In the genomic region with DNA sequence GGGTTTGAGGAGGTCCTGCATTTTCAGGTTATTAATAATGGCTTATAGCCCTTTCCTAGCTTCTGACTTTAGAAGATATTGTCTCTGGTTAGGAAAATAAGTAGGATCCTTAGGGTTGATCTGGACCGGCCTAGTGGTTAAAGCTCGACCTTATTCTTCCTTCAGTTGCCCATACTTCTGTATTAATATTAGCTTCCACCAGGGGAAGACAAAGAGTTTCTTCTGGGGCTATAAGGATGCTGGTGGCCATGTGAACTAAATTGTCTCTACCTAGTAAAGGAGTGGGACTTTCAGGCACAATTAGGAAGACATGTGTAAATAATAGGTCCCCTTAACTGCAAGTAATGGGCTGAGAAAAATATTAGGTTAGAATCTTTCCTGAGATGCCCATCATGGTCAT, we compare ENCODE assay signal across 14 cellular contexts. TPM values are rescaled to one million over a fixed set of nuclear protein-coding genes. Genes with fewer than 3 reads are reported as not detected.
DNase-seq lines count a peak whose midpoint lies in the region; ATAC-seq, FAIRE-seq and TF ChIP-seq lines count a peak whose summit lies in the region.
"Had no signal": no experiment of that assay in that cellular context is flagged by ENCODE, and none has a peak within 500 bp of the region (broad histone marks: within the 10 kb centered on the region; RNA-seq: fewer than 3 reads in every experiment).

No MANE protein-coding gene starts in this region.

- no peak overlapping the region for H3K27ac Mint-ChIP-seq in MCF 10A (ENCODE audit: low read depth, unreplicated experiment)
- H3K27ac Mint-ChIP-seq: CD4-positive, CD25-positive, alpha-beta regulatory T cell had no signal

- intact Hi-C loops in MCF 10A (cut with micrococcal nuclease) = loop anchor here (10.0 kb wide), 2 partner anchors 160 to 550 kb away; no protein-coding TSS in a partner anchor
- intact Hi-C loops in breast epithelium (cut with DNase I; ENCODE audit: low total_unique reads) = loop anchor here (10.0 kb wide), 1 partner anchor 260 kb away; a partner anchor contains a TSS
- intact Hi-C loops in upper lobe of right lung (cut with DNase I) = loop anchor here (10.0 kb wide), 1 partner anchor 260 kb away; a partner anchor contains a TSS

- TF ChIP-seq POLR2A in breast epithelium (IDR thresholded peaks at IDR 0.05) = no peak
- TF ChIP-seq POLR2A in H54 (IDR thresholded peaks at IDR 0.05; ENCODE audit: low read depth, low read length) = no peak

- H3K4me3 Mint-ChIP-seq in MCF 10A (ENCODE audit: unreplicated experiment) = no peak overlapping the region
- H3K4me3 Mint-ChIP-seq: CD4-positive, CD25-positive, alpha-beta regulatory T cell had no signal

- peaks cover 0 to 20% of the 10 kb centered on the region in 2 donors for H3K27me3 ChIP-seq in breast epithelium
- H3K27me3 ChIP-seq in OCI-LY1 (ENCODE audit: insufficient read depth, low read length) = no peaks in the 10 kb centered on the region
- no peaks in the 10 kb centered on the region for H3K27me3 ChIP-seq in upper lobe of right lung

- no peak overlapping the region for H2AFZ ChIP-seq in OCI-LY1 (ENCODE audit: low read length)

- no peaks in the 10 kb centered on the region for H3K9me2 ChIP-seq in OCI-LY1 (ENCODE audit: low read depth, low read length)

- H3K4me2 ChIP-seq in OCI-LY1 (ENCODE audit: low read length) = no peak overlapping the region

- peaks cover 14% of the 10 kb centered on the region for H3K27me3 Mint-ChIP-seq in MCF 10A (ENCODE audit: insufficient read depth, unreplicated experiment)

- no peak for FAIRE-seq in H54 (lab: Jason Lieb, UNC)

- POLR2A ChIA-PET in MCF 10A (lab: Yijun Ruan, JAX) = interaction anchor here (1.4 kb wide), 1 partner anchor 11 kb away, joined by 3 read pairs; no protein-coding TSS in a partner anchor

- H3K27ac ChIP-seq in breast epithelium (no peak overlapping the region), OCI-LY1 (ENCODE audit: low read depth, low read length, poor library complexity, severe bottlenecking) (no peak overlapping the region), upper lobe of right lung (no peak overlapping the region)
- H3K27ac ChIP-seq: sigmoid colon had no signal

- no peaks in the 10 kb centered on the region for H3K4me1 Mint-ChIP-seq in MCF 10A (ENCODE audit: insufficient read depth, unreplicated experiment)

- DNase-seq in MCF 10A (ENCODE audit: unreplicated experiment) (peak; percentile 27), breast epithelium (ENCODE audit: low spot score in 2 of 2) (no peak), epithelial cell of proximal tubule (ENCODE audit: low read depth) (no peak), upper lobe of right lung (no peak), NCI-H2081 (lab: John Stamatoyannopoulos, UW) (no peak), NCI-H1436 treated with DMSO at 0.1 percent for 48 hours (lab: John Stamatoyannopoulos, UW) (no peak), H54 (ENCODE audit: insufficient read length, low spot score) (no peak)
- DNase-seq: islet precursor cell; NCI-H1048; SHP77 treated with DMSO at 0.1 percent for 48 hours; sigmoid colon; stimulated activated naive CD4-positive, alpha-beta T cell had no signal

- H3K36me3 ChIP-seq in breast epithelium (no peaks in the 10 kb centered on the region), OCI-LY1 (ENCODE audit: insufficient read depth, low read length) (no peaks in the 10 kb centered on the region), upper lobe of right lung (no peaks in the 10 kb centered on the region)
- H3K36me3 ChIP-seq: sigmoid colon had no signal

- H3K9me3 ChIP-seq in breast epithelium (no peaks in the 10 kb centered on the region), OCI-LY1 (ENCODE audit: low read length) (no peaks in the 10 kb centered on the region), upper lobe of right lung (no peaks in the 10 kb centered on the region)
- H3K9me3 ChIP-seq: sigmoid colon had no signal

- H3K4me3 ChIP-seq in breast epithelium (no peak overlapping the region), OCI-LY1 (ENCODE audit: low read depth, low read length, poor library complexity, severe bottlenecking) (no peak overlapping the region), epithelial cell of proximal tubule (ENCODE audit: low read depth, low read length) (no peak overlapping the region), upper lobe of right lung (no peak overlapping the region)
- H3K4me3 ChIP-seq: sigmoid colon had no signal

- no peaks in the 10 kb centered on the region for H3F3A ChIP-seq in OCI-LY1 (ENCODE audit: insufficient read depth, low read length)

- no peak overlapping the region for H3K9ac ChIP-seq in OCI-LY1 (ENCODE audit: low read length)

- H3K79me2 ChIP-seq in OCI-LY1 (ENCODE audit: insufficient read depth, low read length) = no peaks in the 10 kb centered on the region

- CTCF ChIA-PET in MCF 10A (lab: Yijun Ruan, JAX) = interaction anchor here (1.1 to 2.5 kb wide), 5 partner anchors 8 to 254 kb away, joined by 4 to 14 read pairs (median 4); no protein-coding TSS in a partner anchor

- TF ChIP-seq CTCF in MCF 10A (IDR thresholded peaks at IDR 0.05; ENCODE audit: unreplicated experiment) (no peak), breast epithelium (IDR thresholded peaks at IDR 0.05) (no peak), OCI-LY1 (IDR thresholded peaks at IDR 0.05; ENCODE audit: low read length) (peak; percentile 51), epithelial cell of proximal tubule (conservative IDR thresholded peaks at IDR 0.05; ENCODE audit: low read depth, low read length) (peak; percentile 42), upper lobe of right lung (IDR thresholded peaks at IDR 0.05) (peak; percentile 32)

- H4K20me1 ChIP-seq in OCI-LY1 (ENCODE audit: insufficient read depth, low read length) = no peaks in the 10 kb centered on the region

- no peaks in the 10 kb centered on the region for H3K36me3 Mint-ChIP-seq in MCF 10A (ENCODE audit: insufficient read depth, unreplicated experiment)
- H3K36me3 Mint-ChIP-seq: CD4-positive, CD25-positive, alpha-beta regulatory T cell had no signal

- peak; percentile 49 for ATAC-seq in upper lobe of right lung

- H3K4me1 ChIP-seq in breast epithelium = no peaks in the 10 kb centered on the region
- H3K4me1 ChIP-seq in OCI-LY1 (ENCODE audit: insufficient read depth, low read length, severe bottlenecking) = no peaks in the 10 kb centered on the region
- peaks cover 3% of the 10 kb centered on the region for H3K4me1 ChIP-seq in upper lobe of right lung
- H3K4me1 ChIP-seq: sigmoid colon had no signal

- H3K9me3 Mint-ChIP-seq in MCF 10A (ENCODE audit: unreplicated experiment) = no peaks in the 10 kb centered on the region
- H3K9me3 Mint-ChIP-seq: CD4-positive, CD25-positive, alpha-beta regulatory T cell had no signal

- no TSS peak for BruUV-seq in MCF 10A (replicated peaks; lab: Mats Ljungman, UMichigan)

RNA-seq across cellular contexts. Expression of a gene that starts 20.6 kb away (rescaled TPM):
- total RNA-seq in MCF 10A (2022) (not detected in 2 replicates), breast epithelium (10 to 100 TPM; 33.1 to 70.6 (median 48.4) TPM), epithelial cell of proximal tubule (not detected in 2 replicates), upper lobe of right lung (140 TPM)
- total RNA-seq: CD4-positive, CD25-positive, alpha-beta regulatory T cell had no signal

RNA-seq across cellular contexts. Expression of a gene that starts 39.7 kb away (rescaled TPM):
- total RNA-seq in MCF 10A (2022) (0.28 and 0.52 TPM in 2 replicates), breast epithelium (10 to 100 TPM in 1 of 3 donors, 1 to 10 TPM in 2; 1.3 to 17.1 (median 5.3) TPM), epithelial cell of proximal tubule (0.12 and 0.36 TPM in 2 replicates), upper lobe of right lung (10.9 TPM)
- total RNA-seq: CD4-positive, CD25-positive, alpha-beta regulatory T cell had no signal

Comparison
In these comparisons a context has a peak if more than half of its experiments do, and no peak if none do; other contexts are left out.
1. RNA of a gene that starts 20.6 kb away (total RNA-seq): 140 TPM in upper lobe of right lung (single experiment) and 33.1 to 70.6 TPM in breast epithelium; not detected in MCF 10A and not detected in epithelial cell of proximal tubule; every median in the first group is over 10 times any median in the second.
2. CTCF ChIP-seq: peak in OCI-LY1 (single experiment), epithelial cell of proximal tubule (single experiment) and upper lobe of right lung (single experiment); none in MCF 10A (single experiment) and breast epithelium (0 of 3).